ENCODE assay signal across 8 cellular contexts in the genomic region with DNA sequence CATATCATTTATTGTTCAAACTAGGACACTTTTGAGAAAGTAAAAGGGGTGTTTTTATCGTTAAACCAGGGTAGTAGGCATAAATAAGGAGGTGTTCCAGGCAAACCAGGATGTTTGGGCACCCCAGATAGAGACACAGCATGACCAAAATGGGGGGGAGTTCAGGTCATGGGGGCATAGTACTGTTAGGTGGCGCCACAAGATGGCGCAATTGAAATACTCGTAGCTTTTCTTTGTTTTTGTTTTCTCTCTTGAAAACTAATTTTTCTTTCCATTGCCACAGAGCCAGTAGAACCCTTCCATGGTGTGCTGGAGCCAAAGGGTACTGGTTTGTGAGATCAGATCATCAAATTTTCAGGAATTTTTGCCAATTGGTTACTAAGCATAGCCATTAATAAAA.
DNase-seq lines count a peak whose midpoint lies in the region; ATAC-seq, FAIRE-seq and TF ChIP-seq lines count a peak whose summit lies in the region.
"Had no signal": no experiment of that assay in that cellular context is flagged by ENCODE, and none has a peak within 500 bp of the region (broad histone marks: within the 10 kb centered on the region; RNA-seq: fewer than 3 reads in every experiment).

No MANE protein-coding gene starts in this region.

- H3K27me3 ChIP-seq in MM.1S (replicated peaks; ENCODE audit: insufficient read depth, low read length) (no peaks in the 10 kb centered on the region), WERI-Rb-1 (ENCODE audit: insufficient read depth, low read depth, severe bottlenecking) (no peaks in the 10 kb centered on the region), esophagus muscularis mucosa (no peaks in the 10 kb centered on the region), gastrocnemius medialis (peaks cover 0 to 3% (median 0%) of the 10 kb centered on the region in 3 donors)

- no peaks in the 10 kb centered on the region for H4K20me1 ChIP-seq in MM.1S (ENCODE audit: insufficient read depth, low read length)

- TF ChIP-seq POLR2A in esophagus muscularis mucosa (IDR thresholded peaks at IDR 0.05; ENCODE audit: low read depth) (no peak), gastrocnemius medialis (IDR thresholded peaks at IDR 0.05) (no peak)

- no peaks in the 10 kb centered on the region for H3K79me2 ChIP-seq in MM.1S (ENCODE audit: low read length)

- 0 out of 2 replicates have a peak, but pooled peaks cover 4% of the 10 kb centered on the region for H3K4me1 ChIP-seq in MM.1S (ENCODE audit: low read length)
- H3K4me1 ChIP-seq in esophagus muscularis mucosa = peaks cover 0 to 20% (median 14%) of the 10 kb centered on the region in 4 donors
- H3K4me1 ChIP-seq in gastrocnemius medialis = peaks cover 5 to 6% of the 10 kb centered on the region in 2 donors

- H2AFZ ChIP-seq in MM.1S (ENCODE audit: low read length) = no peak overlapping the region

- H3K9me3 ChIP-seq in MM.1S (replicated peaks; ENCODE audit: insufficient read depth, low read length) (no peaks in the 10 kb centered on the region), WERI-Rb-1 (ENCODE audit: severe bottlenecking) (peaks cover 5% of the 10 kb centered on the region), esophagus muscularis mucosa (no peaks in the 10 kb centered on the region), gastrocnemius medialis (no peaks in the 10 kb centered on the region)

- in situ Hi-C loops in gastrocnemius medialis (cut with MboI; ENCODE audit: low sequenced_read_pairs in 4 of 4) = loop anchor here in 2 of 4 donors (10.0 to 25.0 kb wide), 2 partner anchors 350 to 473 kb away; no protein-coding TSS in a partner anchor

- peak; percentile 22 for DNase-seq in MM.1S
- DNase-seq in WERI-Rb-1 = peak; percentile 52
- DNase-seq in esophagus muscularis mucosa (ENCODE audit: extremely low spot score) = no peak
- no peak for DNase-seq in gastrocnemius medialis
- no peak for DNase-seq in cortex of kidney (lab: John Stamatoyannopoulos, UW)
- DNase-seq: activated B cell treated with CpG ODN at 0.5 μM for 24 hours had no signal

- ATAC-seq in gastrocnemius medialis (peak; percentile 25 to 40), GM18511 (IDR thresholded peaks at IDR 0.05; ENCODE audit: unreplicated experiment) (no peak)

- FAIRE-seq in G401.6 (lab: Jason Lieb, UNC) = peak; percentile 89

- H3K36me3 ChIP-seq in MM.1S (replicated peaks; ENCODE audit: insufficient read depth, low read length) (no peaks in the 10 kb centered on the region), WERI-Rb-1 (no peaks in the 10 kb centered on the region), esophagus muscularis mucosa (no peaks in the 10 kb centered on the region), gastrocnemius medialis (no peaks in the 10 kb centered on the region)

- TF ChIP-seq EP300 in esophagus muscularis mucosa (IDR thresholded peaks at IDR 0.05) = no peak

- WGBS in esophagus muscularis mucosa = 37% methylated on average over 4 of the region's 4 CpGs

- TF ChIP-seq CTCF in MM.1S (IDR thresholded peaks at IDR 0.05; ENCODE audit: low read length) (peak; percentile 46), WERI-Rb-1 (IDR thresholded peaks at IDR 0.05; ENCODE audit: low read depth, low read length) (peak; percentile 68), esophagus muscularis mucosa (IDR thresholded peaks at IDR 0.05) (peak; percentile 36 to 50 (median 42)), gastrocnemius medialis (IDR thresholded peaks at IDR 0.05 in 4 of 5, conservative IDR thresholded peaks at IDR 0.05 in 1 of 5) (peak; percentile 23 to 55 (median 40))

- intact Hi-C loops in esophagus muscularis mucosa (cut with DNase I) = loop anchor here (10.0 kb wide), 2 partner anchors 80 to 340 kb away; no protein-coding TSS in a partner anchor
- intact Hi-C loops in gastrocnemius medialis (cut with DNase I; ENCODE audit: low total_unique reads) = loop anchor here (1.0 to 10.0 kb wide), 6 partner anchors 93 to 650 kb away; partner anchors contain the start of gene BCOR

- no peak overlapping the region for H3K9ac ChIP-seq in MM.1S (ENCODE audit: low read length)

- H3K27ac ChIP-seq in MM.1S (ENCODE audit: low read length) (no peak overlapping the region), WERI-Rb-1 (peak overlapping the region; percentile 76), esophagus muscularis mucosa (replicated peaks in 1 of 4) (peak overlapping the region in 1 of 4 donors; percentile 36), gastrocnemius medialis (peak overlapping the region; percentile 52 to 74 (median 71))

- H3F3A ChIP-seq in MM.1S (ENCODE audit: insufficient read depth, low read length) = no peaks in the 10 kb centered on the region

- H3K4me3 ChIP-seq in MM.1S (ENCODE audit: low read length) (no peak overlapping the region), WERI-Rb-1 (ENCODE audit: low read depth, low read length) (no peak overlapping the region), esophagus muscularis mucosa (no peak overlapping the region), gastrocnemius medialis (no peak overlapping the region)

- H3K9me2 ChIP-seq in MM.1S (replicated peaks; ENCODE audit: insufficient read depth, low read length) = no peaks in the 10 kb centered on the region

- no peak overlapping the region for H3K4me2 ChIP-seq in MM.1S (ENCODE audit: low read depth, low read length)

Comparison
In these comparisons a context has a peak if more than half of its experiments do, and no peak if none do; other contexts are left out.
1. DNase-seq: peak in MM.1S (single experiment) and WERI-Rb-1 (single experiment); none in esophagus muscularis mucosa (single experiment), gastrocnemius medialis (0 of 2) and cortex of kidney (single experiment).
2. Peak in every context shown above with its lines, with median percentiles within 50 percentile points of each other: CTCF ChIP-seq.